In the genomic region with DNA sequence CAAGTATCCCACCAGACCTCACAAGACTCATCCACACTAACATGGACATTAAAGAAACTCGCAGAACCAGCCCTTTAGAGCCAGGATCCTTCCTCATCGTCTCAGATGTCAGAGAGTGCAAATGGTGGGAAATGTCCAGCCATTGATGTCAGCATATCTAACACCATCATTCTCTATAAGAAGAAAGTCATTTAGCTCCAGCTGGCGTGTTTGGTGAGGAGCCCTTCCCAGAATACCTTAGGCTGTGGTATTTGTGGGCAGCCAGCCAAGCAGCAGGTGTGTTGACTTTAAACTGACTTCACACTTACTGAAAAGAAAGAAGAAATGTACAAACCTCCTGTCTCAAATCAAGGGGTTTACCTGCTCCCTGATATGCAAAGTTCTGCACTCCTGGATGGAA, we compare ENCODE assay signal across 10 cellular contexts.
DNase-seq lines count a peak whose midpoint lies in the region; ATAC-seq and TF ChIP-seq lines count a peak whose summit lies in the region.
"Had no signal": no experiment of that assay in that cellular context is flagged by ENCODE, and none has a peak within 500 bp of the region (broad histone marks: within the 10 kb centered on the region; RNA-seq: fewer than 3 reads in every experiment).

No MANE protein-coding gene starts in this region.

- in situ Hi-C loops in T47D (cut with HindIII; ENCODE audit: low pct_unique_long_range_greater_than_20kb, low sequenced_read_pairs), result no loop called here

- no peaks in the 10 kb centered on the region for H3K27me3 ChIP-seq in MM.1S (replicated peaks; ENCODE audit: insufficient read depth, low read length)

- H3K27ac ChIP-seq in MM.1S (ENCODE audit: low read length), result peak overlapping the region; percentile 52; the same call in 1 of the 2 replicates

- H3K9ac ChIP-seq in MM.1S (ENCODE audit: low read length), result no peak overlapping the region

- H3K9me3 Mint-ChIP-seq in T-helper 2 cell treated with Interferon-gamma antibody and Interleukin-4, amounts not matched to agents 5 μg/mL and 100 μg/mL, for 36 hours, result no peaks in the 10 kb centered on the region

- DNase-seq in MM.1S (peak; percentile 93), T47D (ENCODE audit: low read depth in 1 of 2, low spot score in 1 of 2) (peak; percentile 46 to 94), nucleus accumbens (lab: John Stamatoyannopoulos, UW) (no peak)
- peak; percentile 70 for DNase-seq in T-helper 2 cell treated with Interferon-gamma antibody and Interleukin-4, amounts not matched to agents 5 μg/mL and 100 μg/mL, for 36 hours (ENCODE audit: low spot score)
- peak; percentile 43 to 48 for DNase-seq in stimulated activated CD4-positive, alpha-beta T cell treated with anti-CD3 and anti-CD28 coated beads, Interleukin-15, amount 100 ng/mL, for 48 hours (ENCODE audit: low read depth in 2 of 2)
- DNase-seq: DMS153; NK-92 treated with Interleukin-12 subunit alpha and Interleukin-12 subunit beta, amount 100 ng/mL, for 24 hours had no signal

- no peaks in the 10 kb centered on the region for H3K36me3 ChIP-seq in MM.1S (replicated peaks; ENCODE audit: insufficient read depth, low read length)

- no peaks in the 10 kb centered on the region for H4K20me1 ChIP-seq in MM.1S (ENCODE audit: insufficient read depth, low read length)

- H3K27ac Mint-ChIP-seq in T-helper 2 cell treated with Interferon-gamma antibody and Interleukin-4, amounts not matched to agents 5 μg/mL and 100 μg/mL, for 36 hours, result peak overlapping the region; percentile 89

- peaks cover 69% of the 10 kb centered on the region for H3K4me1 Mint-ChIP-seq in T-helper 2 cell treated with Interferon-gamma antibody and Interleukin-4, amounts not matched to agents 5 μg/mL and 100 μg/mL, for 36 hours (ENCODE audit: low read depth)

- peak overlapping the region; percentile 80 for H3K4me3 Mint-ChIP-seq in T-helper 2 cell treated with Interferon-gamma antibody and Interleukin-4, amounts not matched to agents 5 μg/mL and 100 μg/mL, for 36 hours

- peaks cover 78% of the 10 kb centered on the region for H3K36me3 Mint-ChIP-seq in T-helper 2 cell treated with Interferon-gamma antibody and Interleukin-4, amounts not matched to agents 5 μg/mL and 100 μg/mL, for 36 hours (ENCODE audit: low read depth)

- H3K9me3 ChIP-seq in MM.1S (replicated peaks; ENCODE audit: insufficient read depth, low read length), result no peaks in the 10 kb centered on the region

- peaks cover 51% of the 10 kb centered on the region for H3K4me1 ChIP-seq in MM.1S (ENCODE audit: low read length)

- ATAC-seq in HG03565 (IDR thresholded peaks at IDR 0.05; ENCODE audit: unreplicated experiment) (no peak), GM19035 (IDR thresholded peaks at IDR 0.05; ENCODE audit: unreplicated experiment) (no peak), HG03442 (IDR thresholded peaks at IDR 0.05; ENCODE audit: unreplicated experiment) (no peak)

- H2AFZ ChIP-seq in MM.1S (ENCODE audit: low read length), result no peak overlapping the region

- no peak overlapping the region for H3K4me3 ChIP-seq in MM.1S (ENCODE audit: low read length)

- H3K79me2 ChIP-seq in MM.1S (ENCODE audit: low read length), result no peaks in the 10 kb centered on the region

- no peaks in the 10 kb centered on the region for H3K9me2 ChIP-seq in MM.1S (replicated peaks; ENCODE audit: insufficient read depth, low read length)

- peaks cover 26% of the 10 kb centered on the region for H3F3A ChIP-seq in MM.1S (ENCODE audit: insufficient read depth, low read length)

- TF ChIP-seq CTCF in MM.1S (IDR thresholded peaks at IDR 0.05; ENCODE audit: low read length), result no peak

- H3K27me3 Mint-ChIP-seq in T-helper 2 cell treated with Interferon-gamma antibody and Interleukin-4, amounts not matched to agents 5 μg/mL and 100 μg/mL, for 36 hours (ENCODE audit: low read depth), result no peaks in the 10 kb centered on the region

- H3K4me2 ChIP-seq in MM.1S (ENCODE audit: low read depth, low read length), result peak overlapping the region; percentile 42; the same call in 1 of the 2 replicates

Comparison
In these comparisons a context has a peak if more than half of its experiments do, and no peak if none do; other contexts are left out.
1. DNase-seq: peak in MM.1S (single experiment), T-helper 2 cell treated with Interferon-gamma antibody and Interleukin-4, amounts not matched to agents 5 μg/mL and 100 μg/mL, for 36 hours (single experiment), T47D (2 of 2) and stimulated activated CD4-positive, alpha-beta T cell treated with anti-CD3 and anti-CD28 coated beads, Interleukin-15, amount 100 ng/mL, for 48 hours (2 of 2); none in nucleus accumbens (0 of 56).